ENCODE assay signal across 6 cellular contexts in the genomic region with DNA sequence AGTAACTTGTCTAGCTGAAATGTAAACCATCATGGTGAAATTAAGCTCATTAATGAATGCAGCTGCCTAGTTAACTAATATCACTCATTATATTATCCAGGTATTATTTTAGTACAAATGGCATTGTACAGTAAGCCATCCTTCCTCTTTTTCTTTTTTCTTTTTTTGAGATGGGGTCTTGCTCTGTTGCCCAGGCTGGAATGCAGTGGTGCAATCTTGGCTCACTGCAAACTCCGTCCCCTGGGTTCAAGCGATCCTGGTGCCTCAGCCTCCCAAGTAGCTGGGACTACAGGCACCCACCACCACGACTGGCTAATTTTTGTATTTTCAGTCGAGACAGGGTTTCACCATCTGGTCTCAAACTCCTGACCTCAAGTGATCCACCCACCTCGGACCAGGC. TPM values are rescaled to one million over a fixed set of nuclear protein-coding genes. Genes with fewer than 3 reads are reported as not detected.
A peak's percentile ranks its signal among the peaks of the same experiment; 100 is the strongest.
DNase-seq lines count a peak whose midpoint lies in the region; ATAC-seq lines count a peak whose summit lies in the region.
"Not testable (repeated sequence)": the region's sequence is repeated elsewhere in the genome, so short reads cannot be mapped to it uniquely, and the experiment has no call there.
"Had no signal": no experiment of that assay in that cellular context is flagged by ENCODE, and none has a peak within 500 bp of the region (broad histone marks: within the 10 kb centered on the region; RNA-seq: fewer than 3 reads in every experiment).

No MANE protein-coding gene starts in this region.

- POLR2A ChIA-PET in activated CD8-positive, alpha-beta T cell treated with anti-CD3 and anti-CD28 coated beads, Interleukin-2, amount 10 ng/mL, durations not matched to agents 7 days and 5 days (lab: Charles Lee) = interaction anchor here (1.5 kb wide), 1 partner anchor 9 kb away, joined by 7 read pairs; the partner anchor contains the start of gene LTB
- POLR2A ChIA-PET in activated naive CD8-positive, alpha-beta T cell treated with anti-CD3 and anti-CD28 coated beads, Interleukin-2, amount 10 ng/mL, durations not matched to agents 7 days and 5 days (lab: Charles Lee) = interaction anchor here (14.1 kb wide), 1 partner anchor 10 kb away, joined by 481 read pairs; the partner anchor contains the start of genes LST1, LTB and TNF
- POLR2A ChIA-PET in naive thymus-derived CD4-positive, alpha-beta T cell (lab: Charles Lee) = interaction anchor here (53.8 to 66.4 kb wide), 2 partner anchors 5 to 27 kb away, joined by 3078 read pairs; partner anchors contain the start of genes AIF1, ATP6V1G2, DDX39B and LST1

- ATAC-seq in CD4-positive, CD25-positive, alpha-beta regulatory T cell (ENCODE audit: low read depth in 2 of 2); activated CD8-positive, alpha-beta T cell treated with anti-CD3 and anti-CD28 coated beads, Interleukin-2, amount 10 ng/mL, durations not matched to agents 7 days and 5 days; activated naive CD8-positive, alpha-beta T cell treated with anti-CD3 and anti-CD28 coated beads, Interleukin-2, amount 10 ng/mL, durations not matched to agents 7 days and 5 days (ENCODE audit: low read depth); naive thymus-derived CD4-positive, alpha-beta T cell: not testable (repeated sequence)

- DNase-seq in CD4-positive, CD25-positive, alpha-beta regulatory T cell; activated CD8-positive, alpha-beta T cell treated with anti-CD3 and anti-CD28 coated beads, Interleukin-2, amount 10 ng/mL, durations not matched to agents 7 days and 5 days; activated naive CD8-positive, alpha-beta T cell treated with anti-CD3 and anti-CD28 coated beads, Interleukin-2, amount 10 ng/mL, durations not matched to agents 7 days and 5 days; naive thymus-derived CD4-positive, alpha-beta T cell: not testable (repeated sequence)

- H3K36me3 Mint-ChIP-seq in CD4-positive, CD25-positive, alpha-beta regulatory T cell; IgD-negative memory B cell: not testable (repeated sequence)
- H3K36me3 Mint-ChIP-seq in activated CD8-positive, alpha-beta T cell treated with anti-CD3 and anti-CD28 coated beads, Interleukin-2, amount 10 ng/mL, durations not matched to agents 7 days and 5 days (ENCODE audit: low read depth) = peaks cover 49% of the 10 kb centered on the region
- peaks cover 26% of the 10 kb centered on the region for H3K36me3 Mint-ChIP-seq in activated naive CD8-positive, alpha-beta T cell treated with anti-CD3 and anti-CD28 coated beads, Interleukin-2, amount 10 ng/mL, durations not matched to agents 7 days and 5 days
- peaks cover 0 to 22% (median 4%) of the 10 kb centered on the region in 5 donors for H3K36me3 Mint-ChIP-seq in naive thymus-derived CD4-positive, alpha-beta T cell

- not testable (repeated sequence) for H3K9me3 ChIP-seq in CD4-positive, CD25-positive, alpha-beta regulatory T cell (ENCODE audit: control insufficient read depth in 2 of 2, low read length in 2 of 2); naive thymus-derived CD4-positive, alpha-beta T cell (ENCODE audit: control insufficient read depth in 2 of 3, low read length in 3 of 3)

- H3K4me3 ChIP-seq in CD4-positive, CD25-positive, alpha-beta regulatory T cell (ENCODE audit: low read depth, low read length); naive thymus-derived CD4-positive, alpha-beta T cell (ENCODE audit: low read length): not testable (repeated sequence)

- H3K4me1 ChIP-seq in CD4-positive, CD25-positive, alpha-beta regulatory T cell (ENCODE audit: control insufficient read depth, insufficient read depth, low read length, poor library complexity, severe bottlenecking) = peaks cover 66% of the 10 kb centered on the region
- peaks cover 62 to 64% of the 10 kb centered on the region in 2 donors for H3K4me1 ChIP-seq in naive thymus-derived CD4-positive, alpha-beta T cell (ENCODE audit: control insufficient read depth in 2 of 2, insufficient read depth in 2 of 2, low read length in 2 of 2)

- peaks cover 1 to 79% (median 48%) of the 10 kb centered on the region in 4 donors for H3K4me1 Mint-ChIP-seq in CD4-positive, CD25-positive, alpha-beta regulatory T cell
- peaks cover 36 to 45% (median 43%) of the 10 kb centered on the region in 3 donors for H3K4me1 Mint-ChIP-seq in IgD-negative memory B cell
- H3K4me1 Mint-ChIP-seq in activated CD8-positive, alpha-beta T cell treated with anti-CD3 and anti-CD28 coated beads, Interleukin-2, amount 10 ng/mL, durations not matched to agents 7 days and 5 days (ENCODE audit: low read depth) = peaks cover 84% of the 10 kb centered on the region
- peaks cover 69% of the 10 kb centered on the region for H3K4me1 Mint-ChIP-seq in activated naive CD8-positive, alpha-beta T cell treated with anti-CD3 and anti-CD28 coated beads, Interleukin-2, amount 10 ng/mL, durations not matched to agents 7 days and 5 days
- H3K4me1 Mint-ChIP-seq in naive thymus-derived CD4-positive, alpha-beta T cell = peaks cover 41 to 78% (median 70%) of the 10 kb centered on the region in 7 donors

- CTCF ChIA-PET in activated CD8-positive, alpha-beta T cell treated with anti-CD3 and anti-CD28 coated beads, Interleukin-2, amount 10 ng/mL, durations not matched to agents 7 days and 5 days (lab: Charles Lee) = interaction anchor here (0.8 to 24.1 kb wide), 4 partner anchors 0 to 538 kb away, joined by 3 to 928 read pairs (median 716); partner anchors contain the start of genes ATP6V1G2, DDX39B, LST1 and LTB
- CTCF ChIA-PET in naive thymus-derived CD4-positive, alpha-beta T cell (lab: Charles Lee) = interaction anchor here (1.0 to 18.2 kb wide), 2 partner anchors 7 to 10 kb away, joined by 4 to 687 read pairs; partner anchors contain the start of gene NCR3

- intact Hi-C loops in naive thymus-derived CD4-positive, alpha-beta T cell (cut with micrococcal nuclease) = not testable (repeated sequence)

- not testable (repeated sequence) for H3K27me3 ChIP-seq in CD4-positive, CD25-positive, alpha-beta regulatory T cell (ENCODE audit: control insufficient read depth, insufficient read depth, low read length); naive thymus-derived CD4-positive, alpha-beta T cell (ENCODE audit: control insufficient read depth in 2 of 2, insufficient read depth in 2 of 2, low read length in 2 of 2)

- H3K27ac ChIP-seq in CD4-positive, CD25-positive, alpha-beta regulatory T cell (ENCODE audit: insufficient read depth, low read length, poor library complexity, severe bottlenecking) = peak overlapping the region; percentile 20
- not testable (repeated sequence) for H3K27ac ChIP-seq in naive thymus-derived CD4-positive, alpha-beta T cell (ENCODE audit: low read depth, low read length)

- peak overlapping the region in 2 of 3 donors; percentile 16 to 92 for H3K27ac Mint-ChIP-seq in CD4-positive, CD25-positive, alpha-beta regulatory T cell
- H3K27ac Mint-ChIP-seq in IgD-negative memory B cell = peak overlapping the region in 2 of 3 donors; percentile 89 to 95
- H3K27ac Mint-ChIP-seq in activated CD8-positive, alpha-beta T cell treated with anti-CD3 and anti-CD28 coated beads, Interleukin-2, amount 10 ng/mL, durations not matched to agents 7 days and 5 days = peak overlapping the region; percentile 43
- peak overlapping the region; percentile 9 for H3K27ac Mint-ChIP-seq in activated naive CD8-positive, alpha-beta T cell treated with anti-CD3 and anti-CD28 coated beads, Interleukin-2, amount 10 ng/mL, durations not matched to agents 7 days and 5 days
- peak overlapping the region; percentile 5 to 99 (median 77) for H3K27ac Mint-ChIP-seq in naive thymus-derived CD4-positive, alpha-beta T cell

- not testable (repeated sequence) for H3K36me3 ChIP-seq in CD4-positive, CD25-positive, alpha-beta regulatory T cell (ENCODE audit: control insufficient read depth, insufficient read depth, low read length); naive thymus-derived CD4-positive, alpha-beta T cell (ENCODE audit: control insufficient read depth in 2 of 3, insufficient read depth in 3 of 3, low read length in 3 of 3)

- not testable (repeated sequence) for H3K27me3 Mint-ChIP-seq in CD4-positive, CD25-positive, alpha-beta regulatory T cell; IgD-negative memory B cell; activated CD8-positive, alpha-beta T cell treated with anti-CD3 and anti-CD28 coated beads, Interleukin-2, amount 10 ng/mL, durations not matched to agents 7 days and 5 days (ENCODE audit: low read depth); activated naive CD8-positive, alpha-beta T cell treated with anti-CD3 and anti-CD28 coated beads, Interleukin-2, amount 10 ng/mL, durations not matched to agents 7 days and 5 days; naive thymus-derived CD4-positive, alpha-beta T cell

- H3K4me3 Mint-ChIP-seq in CD4-positive, CD25-positive, alpha-beta regulatory T cell = peak overlapping the region in 1 of 4 donors; percentile 69
- peak overlapping the region in 3 of 4 donors; percentile 37 to 63 (median 57) for H3K4me3 Mint-ChIP-seq in IgD-negative memory B cell
- peak overlapping the region; percentile 85 for H3K4me3 Mint-ChIP-seq in activated CD8-positive, alpha-beta T cell treated with anti-CD3 and anti-CD28 coated beads, Interleukin-2, amount 10 ng/mL, durations not matched to agents 7 days and 5 days
- H3K4me3 Mint-ChIP-seq in activated naive CD8-positive, alpha-beta T cell treated with anti-CD3 and anti-CD28 coated beads, Interleukin-2, amount 10 ng/mL, durations not matched to agents 7 days and 5 days = peak overlapping the region; percentile 30
- H3K4me3 Mint-ChIP-seq in naive thymus-derived CD4-positive, alpha-beta T cell = peak overlapping the region in 1 of 10 donors; percentile 14

- H3K9me3 Mint-ChIP-seq in CD4-positive, CD25-positive, alpha-beta regulatory T cell; IgD-negative memory B cell; activated CD8-positive, alpha-beta T cell treated with anti-CD3 and anti-CD28 coated beads, Interleukin-2, amount 10 ng/mL, durations not matched to agents 7 days and 5 days (ENCODE audit: insufficient read depth); activated naive CD8-positive, alpha-beta T cell treated with anti-CD3 and anti-CD28 coated beads, Interleukin-2, amount 10 ng/mL, durations not matched to agents 7 days and 5 days; naive thymus-derived CD4-positive, alpha-beta T cell: not testable (repeated sequence)

RNA-seq across cellular contexts. Expression of gene NCR3, which starts 2.1 kb away (rescaled TPM):
- 8.6 TPM for total RNA-seq in CD4-positive, CD25-positive, alpha-beta regulatory T cell
- polyA plus RNA-seq in CD4-positive, CD25-positive, alpha-beta regulatory T cell = 10 to 100 TPM; 30.8 to 86.6 (median 39.2) TPM
- 140 TPM for polyA plus RNA-seq in IgD-negative memory B cell
- 100 to 1,000 TPM; 107 to 115 TPM for total RNA-seq in activated CD8-positive, alpha-beta T cell treated with anti-CD3 and anti-CD28 coated beads, Interleukin-2, amount 10 ng/mL, durations not matched to agents 7 days and 5 days
- 10 to 100 TPM; 69.7 to 70.0 TPM for total RNA-seq in activated naive CD8-positive, alpha-beta T cell treated with anti-CD3 and anti-CD28 coated beads, Interleukin-2, amount 10 ng/mL, durations not matched to agents 7 days and 5 days
- 10 to 100 TPM in 2 of 5 experiments, 1 to 10 TPM in 2, under 1 TPM in 1; 0.97 to 47.1 (median 6.7) TPM for total RNA-seq in naive thymus-derived CD4-positive, alpha-beta T cell
- 10 to 100 TPM; 11.0 to 19.7 TPM for polyA plus RNA-seq in naive thymus-derived CD4-positive, alpha-beta T cell
- total RNA-seq: A172 had no signal

RNA-seq across cellular contexts. Expression of gene LST1, which starts 4.6 kb away (rescaled TPM):
- 12.9 TPM for total RNA-seq in CD4-positive, CD25-positive, alpha-beta regulatory T cell
- 10 to 100 TPM in 1 of 4 donors, 1 to 10 TPM in 3; 8.0 to 10.9 (median 8.7) TPM for polyA plus RNA-seq in CD4-positive, CD25-positive, alpha-beta regulatory T cell
- polyA plus RNA-seq in IgD-negative memory B cell = 20.5 TPM
- 100 to 1,000 TPM; 125 to 139 TPM for total RNA-seq in activated CD8-positive, alpha-beta T cell treated with anti-CD3 and anti-CD28 coated beads, Interleukin-2, amount 10 ng/mL, durations not matched to agents 7 days and 5 days
- total RNA-seq in activated naive CD8-positive, alpha-beta T cell treated with anti-CD3 and anti-CD28 coated beads, Interleukin-2, amount 10 ng/mL, durations not matched to agents 7 days and 5 days = 100 to 1,000 TPM in 1 of 2 experiments, 10 to 100 TPM in 1; 91.8 to 105 TPM
- 100 to 1,000 TPM in 2 of 5 experiments, 10 to 100 TPM in 3; 15.1 to 234 (median 32.0) TPM for total RNA-seq in naive thymus-derived CD4-positive, alpha-beta T cell
- 10 to 100 TPM in 1 of 2 donors, 1 to 10 TPM in 1; 8.4 to 15.3 TPM for polyA plus RNA-seq in naive thymus-derived CD4-positive, alpha-beta T cell
- total RNA-seq: A172 had no signal

RNA-seq across cellular contexts. Expression of gene LTB, which starts 8.5 kb away (rescaled TPM):
- total RNA-seq in CD4-positive, CD25-positive, alpha-beta regulatory T cell = 493 TPM
- polyA plus RNA-seq in CD4-positive, CD25-positive, alpha-beta regulatory T cell = 1,000 to 10,000 TPM; 1,104 to 1,480 (median 1,402) TPM
- 2,767 TPM for polyA plus RNA-seq in IgD-negative memory B cell
- total RNA-seq in activated CD8-positive, alpha-beta T cell treated with anti-CD3 and anti-CD28 coated beads, Interleukin-2, amount 10 ng/mL, durations not matched to agents 7 days and 5 days = 100 to 1,000 TPM; 613 to 618 TPM
- 100 to 1,000 TPM; 426 to 431 TPM for total RNA-seq in activated naive CD8-positive, alpha-beta T cell treated with anti-CD3 and anti-CD28 coated beads, Interleukin-2, amount 10 ng/mL, durations not matched to agents 7 days and 5 days
- total RNA-seq in naive thymus-derived CD4-positive, alpha-beta T cell = 1,000 to 10,000 TPM in 1 of 5 experiments, 100 to 1,000 TPM in 4; 370 to 1,909 (median 670) TPM
- 1,000 to 10,000 TPM; 1,970 to 2,371 TPM for polyA plus RNA-seq in naive thymus-derived CD4-positive, alpha-beta T cell
- total RNA-seq: A172 had no signal

RNA-seq across cellular contexts. Expression of gene TNF, which starts 15.3 kb away (rescaled TPM):
- 21.8 TPM for total RNA-seq in CD4-positive, CD25-positive, alpha-beta regulatory T cell
- 1 to 10 TPM in 3 of 4 donors, under 1 TPM in 1; 0.48 to 3.1 (median 2.2) TPM for polyA plus RNA-seq in CD4-positive, CD25-positive, alpha-beta regulatory T cell
- 6.4 TPM for polyA plus RNA-seq in IgD-negative memory B cell
- 10 to 100 TPM; 53.4 to 55.0 TPM for total RNA-seq in activated CD8-positive, alpha-beta T cell treated with anti-CD3 and anti-CD28 coated beads, Interleukin-2, amount 10 ng/mL, durations not matched to agents 7 days and 5 days
- 10 to 100 TPM; 18.5 to 18.6 TPM for total RNA-seq in activated naive CD8-positive, alpha-beta T cell treated with anti-CD3 and anti-CD28 coated beads, Interleukin-2, amount 10 ng/mL, durations not matched to agents 7 days and 5 days
- 100 to 1,000 TPM in 1 of 5 experiments, 10 to 100 TPM in 1, 1 to 10 TPM in 3; 5.4 to 125 (median 8.7) TPM for total RNA-seq in naive thymus-derived CD4-positive, alpha-beta T cell
- polyA plus RNA-seq in naive thymus-derived CD4-positive, alpha-beta T cell = 1 to 10 TPM in 1 of 2 donors, under 1 TPM in 1; 0.73 to 1.1 TPM
- total RNA-seq: A172 had no signal

RNA-seq across cellular contexts. Expression of gene LTA, which starts 18.6 kb away (rescaled TPM):
- 15.6 TPM for total RNA-seq in CD4-positive, CD25-positive, alpha-beta regulatory T cell
- polyA plus RNA-seq in CD4-positive, CD25-positive, alpha-beta regulatory T cell = 10 to 100 TPM; 12.8 to 20.0 (median 13.9) TPM
- polyA plus RNA-seq in IgD-negative memory B cell = 16.3 TPM
- 10 to 100 TPM; 19.4 to 24.6 TPM for total RNA-seq in activated CD8-positive, alpha-beta T cell treated with anti-CD3 and anti-CD28 coated beads, Interleukin-2, amount 10 ng/mL, durations not matched to agents 7 days and 5 days
- total RNA-seq in activated naive CD8-positive, alpha-beta T cell treated with anti-CD3 and anti-CD28 coated beads, Interleukin-2, amount 10 ng/mL, durations not matched to agents 7 days and 5 days = 10 to 100 TPM; 15.2 to 16.7 TPM
- total RNA-seq in naive thymus-derived CD4-positive, alpha-beta T cell = 100 to 1,000 TPM in 1 of 5 experiments, 10 to 100 TPM in 4; 12.3 to 110 (median 20.2) TPM
- 10 to 100 TPM; 24.0 to 27.5 TPM for polyA plus RNA-seq in naive thymus-derived CD4-positive, alpha-beta T cell
- total RNA-seq: A172 had no signal

Comparison
In these comparisons a context has a peak if more than half of its experiments do, and no peak if none do; other contexts are left out.
1. H3K27ac Mint-ChIP-seq: peak in every context shown above with its lines; median percentile 92 in IgD-negative memory B cell; 77 in naive thymus-derived CD4-positive, alpha-beta T cell; 54 in CD4-positive, CD25-positive, alpha-beta regulatory T cell; 43 in activated CD8-positive, alpha-beta T cell treated with anti-CD3 and anti-CD28 coated beads, Interleukin-2, amount 10 ng/mL, durations not matched to agents 7 days and 5 days; 9 in activated naive CD8-positive, alpha-beta T cell treated with anti-CD3 and anti-CD28 coated beads, Interleukin-2, amount 10 ng/mL, durations not matched to agents 7 days and 5 days.